Comparison of ENCODE assay signal across 1 cellular context in genomic region chr3:181354140-181354539, GRCh38.
TF ChIP-seq lines count a peak whose summit lies in the region.

No MANE protein-coding gene starts in this region.

TF ChIP-seq in H1, 55 proteins besides CTCF, POLR2A, EP300 and RAD21:
- no peak for TF ChIP-seq CHD1 (IDR thresholded peaks at IDR 0.05; ENCODE audit: low read depth, low read length)
- no peak for TF ChIP-seq BACH1 (IDR thresholded peaks at IDR 0.05; ENCODE audit: low read length)
- no peak for TF ChIP-seq ZNF274 (IDR thresholded peaks at IDR 0.05; ENCODE audit: borderline replicate concordance, extremely low read depth, low read length)
- TF ChIP-seq EZH2 (IDR thresholded peaks at IDR 0.05; ENCODE audit: low read depth, low read length, severe bottlenecking): no peak
- TF ChIP-seq TBP (IDR thresholded peaks at IDR 0.05; ENCODE audit: low read depth, low read length): no peak
- no peak for TF ChIP-seq KDM4A (IDR thresholded peaks at IDR 0.05; ENCODE audit: low read depth, low read length, severe bottlenecking)
- no peak for TF ChIP-seq RNF2 (IDR thresholded peaks at IDR 0.05; ENCODE audit: borderline replicate concordance, low read depth, low read length, missing control alignments, poor library complexity, severe bottlenecking)
- TF ChIP-seq SP1 (IDR thresholded peaks at IDR 0.05; ENCODE audit: low read depth, low read length): no peak
- TF ChIP-seq SRF (IDR thresholded peaks at IDR 0.05; ENCODE audit: low read depth, low read length): no peak
- TF ChIP-seq KDM5A (IDR thresholded peaks at IDR 0.05; ENCODE audit: low read length): no peak
- no peak for TF ChIP-seq TAF1 (IDR thresholded peaks at IDR 0.05; ENCODE audit: low read depth, low read length)
- no peak for TF ChIP-seq RBBP5 (IDR thresholded peaks at IDR 0.05; ENCODE audit: borderline replicate concordance, low read depth, low read length)
- no peak for TF ChIP-seq POLR2AphosphoS5 (IDR thresholded peaks at IDR 0.05; ENCODE audit: low read depth, low read length)
- TF ChIP-seq CREB1 (IDR thresholded peaks at IDR 0.05): no peak
- no peak for TF ChIP-seq SP2 (IDR thresholded peaks at IDR 0.05; ENCODE audit: low read length)
- TF ChIP-seq TEAD4 (IDR thresholded peaks at IDR 0.05; ENCODE audit: low read depth, low read length): no peak
